Comparison of ENCODE assay signal across 17 cellular contexts in genomic region chr5:126488362-126489065, GRCh38.
A peak's percentile ranks its signal among the peaks of the same experiment; 100 is the strongest.
DNase-seq lines count a peak whose midpoint lies in the region; TF ChIP-seq lines count a peak whose summit lies in the region.
"Had no signal": no experiment of that assay in that cellular context is flagged by ENCODE, and none has a peak within 500 bp of the region (broad histone marks: within the 10 kb centered on the region; RNA-seq: fewer than 3 reads in every experiment).

No MANE protein-coding gene starts in this region.

- H3K27me3 ChIP-seq in muscle layer of duodenum (ENCODE audit: low read depth, low read length) (no peaks in the 10 kb centered on the region), thyroid gland (no peaks in the 10 kb centered on the region)
- H3K27me3 ChIP-seq: body of pancreas, left lung, MG63, upper lobe of left lung had no signal

- H3K36me3 ChIP-seq in muscle layer of duodenum (ENCODE audit: control insufficient read depth in 1 of 2, insufficient read depth in 2 of 2, low read length in 2 of 2) (peaks cover 44 to 78% of the 10 kb centered on the region in 2 donors), thyroid gland (peaks cover 73 to 83% of the 10 kb centered on the region in 2 donors)

- 78 to 80% methylated on average over 7 of the region's 7 CpGs for WGBS in thyroid gland, 2 donors

- H3K4me1 ChIP-seq in muscle layer of duodenum (ENCODE audit: control insufficient read depth in 1 of 2, insufficient read depth in 2 of 2, low read length in 2 of 2): peaks cover 0 to 4% of the 10 kb centered on the region in 2 donors
- H3K4me1 ChIP-seq in thyroid gland: peaks cover 6 to 24% of the 10 kb centered on the region in 2 donors
- H3K4me1 ChIP-seq: body of pancreas, left lung, upper lobe of left lung had no signal

- H3K4me3 ChIP-seq in muscle layer of duodenum (ENCODE audit: low read depth in 1 of 2, low read length in 2 of 2) (no peak overlapping the region), thyroid gland (replicated peaks in 1 of 3) (no peak overlapping the region)
- H3K4me3 ChIP-seq: body of pancreas, left lung, MG63, upper lobe of left lung had no signal

- peak; percentile 16 for DNase-seq in NCI-H2171 treated with DMSO at 0.1 percent for 48 hours (lab: John Stamatoyannopoulos, UW)
- DNase-seq in NCI-H2171 (lab: John Stamatoyannopoulos, UW): no peak
- DNase-seq in thyroid gland: no peak
- no peak for DNase-seq in GM10266 (ENCODE audit: extremely low spot score)
- DNase-seq in activated T-cell treated with anti-CD3 and anti-CD28 coated beads for 4 hours: no peak
- no peak for DNase-seq in iPS-NIHi7 (ENCODE audit: extremely low spot score)
- DNase-seq: body of pancreas; C1 segment of cervical spinal cord; effector memory CD4-positive, alpha-beta T cell; left lung; MG63; naive thymus-derived CD8-positive, alpha-beta T cell; NCI-H2029; T-helper 2 cell; upper lobe of left lung had no signal

- intact Hi-C loops in thyroid gland (cut with DNase I): no loop called here

- no peaks in the 10 kb centered on the region for H3K9me3 ChIP-seq in muscle layer of duodenum (ENCODE audit: control insufficient read depth in 1 of 2, low read length in 2 of 2)
- H3K9me3 ChIP-seq in thyroid gland: no peaks in the 10 kb centered on the region
- H3K9me3 ChIP-seq: body of pancreas, left lung, MG63, upper lobe of left lung had no signal

- no peak for TF ChIP-seq CTCF in thyroid gland (IDR thresholded peaks at IDR 0.05)
- no peak for TF ChIP-seq CTCF in GM10266 (IDR thresholded peaks at IDR 0.05; ENCODE audit: control insufficient read depth, insufficient read depth, low read depth, missing control alignments)

- H3K27ac ChIP-seq in angular gyrus (ENCODE audit: low read depth, low read length) (peak overlapping the region; percentile 60), muscle layer of duodenum (ENCODE audit: low read length) (peak overlapping the region; percentile 24), thyroid gland (peak overlapping the region; percentile 48 to 72 (median 69))
- H3K27ac ChIP-seq: body of pancreas, left lung had no signal

- no peak for TF ChIP-seq POLR2A in thyroid gland (IDR thresholded peaks at IDR 0.05)
